ENCODE assay signal across 1 cellular context in the genomic region with DNA sequence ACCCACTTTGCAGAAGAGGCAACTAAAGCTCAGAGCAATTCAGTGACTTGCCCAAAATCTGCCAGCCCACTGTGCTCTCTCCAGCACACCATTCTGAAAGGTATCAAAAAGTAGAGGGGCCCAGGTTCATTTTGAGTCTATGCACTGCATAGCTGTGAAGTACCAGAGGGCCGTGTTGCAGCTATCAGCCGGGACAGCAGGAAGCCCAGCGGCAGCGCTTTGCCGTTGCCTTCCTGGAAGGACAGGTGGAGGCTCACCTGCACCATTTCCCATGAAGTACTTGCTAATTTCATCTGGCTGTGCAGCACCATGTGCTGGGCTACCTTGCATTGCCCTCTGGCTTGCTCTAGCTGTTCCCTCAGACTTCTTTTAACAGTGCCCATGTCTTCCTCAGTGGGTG.
TF ChIP-seq lines count a peak whose summit lies in the region.

No MANE protein-coding gene starts in this region.

TF ChIP-seq in H1, 55 proteins besides CTCF, POLR2A, EP300 and RAD21 (continued from another document):
- TF ChIP-seq, protein P1, sequence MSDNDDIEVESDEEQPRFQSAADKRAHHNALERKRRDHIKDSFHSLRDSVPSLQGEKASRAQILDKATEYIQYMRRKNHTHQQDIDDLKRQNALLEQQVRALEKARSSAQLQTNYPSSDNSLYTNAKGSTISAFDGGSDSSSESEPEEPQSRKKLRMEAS (IDR thresholded peaks at IDR 0.05), result no peak
- TF ChIP-seq GTF2F1 (IDR thresholded peaks at IDR 0.05; ENCODE audit: borderline replicate concordance, low read depth, low read length) (no peak), SP4 (IDR thresholded peaks at IDR 0.05; ENCODE audit: low read length) (no peak), SIX5 (IDR thresholded peaks at IDR 0.05; ENCODE audit: low read depth, low read length) (no peak), KDM5A (IDR thresholded peaks at IDR 0.05; ENCODE audit: low read length) (no peak)
